9 cellular contexts compared by ENCODE assay signal in the genomic region with DNA sequence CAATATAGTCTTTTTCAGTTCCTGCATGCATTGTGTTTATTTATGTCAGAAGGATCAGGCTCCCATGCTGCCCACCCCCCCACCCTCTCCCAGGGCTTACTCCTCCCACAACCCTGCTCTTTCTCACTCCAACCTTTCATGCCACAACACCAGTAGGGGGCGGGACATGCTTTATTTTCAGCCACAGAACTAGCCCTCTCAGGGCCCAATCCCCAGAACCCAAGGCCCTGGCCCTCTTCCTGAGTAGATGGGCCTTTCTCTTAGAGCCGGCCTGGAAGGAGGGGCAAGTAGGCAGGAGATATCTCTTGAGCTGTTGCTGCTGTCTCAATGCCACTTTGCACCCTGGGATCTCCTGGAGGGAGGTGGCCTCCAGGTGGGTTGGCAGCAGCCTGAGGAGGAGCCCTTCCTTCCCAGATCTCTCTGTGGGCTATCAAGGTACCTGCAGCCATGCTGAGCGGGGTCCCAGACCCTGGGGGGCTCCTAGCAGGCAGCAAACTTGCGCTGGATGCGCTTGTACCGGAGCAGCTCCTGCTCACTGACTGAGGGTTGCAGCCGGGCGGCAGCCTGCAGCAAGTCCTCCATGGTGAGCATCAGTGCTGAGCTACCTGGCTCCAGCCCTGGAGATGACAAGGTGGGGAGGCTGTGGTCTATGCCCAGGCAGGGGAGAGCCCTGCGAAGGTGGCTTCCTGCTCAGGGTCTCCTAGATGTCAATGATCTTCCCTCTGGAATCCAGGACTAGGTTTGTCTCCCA. TPM values are rescaled to one million over a fixed set of nuclear protein-coding genes. Genes with fewer than 3 reads are reported as not detected.
DNase-seq lines count a peak whose midpoint lies in the region; ATAC-seq lines count a peak whose summit lies in the region.
"Had no signal": no experiment of that assay in that cellular context is flagged by ENCODE, and none has a peak within 500 bp of the region (broad histone marks: within the 10 kb centered on the region; RNA-seq: fewer than 3 reads in every experiment).

No MANE protein-coding gene starts in this region.

- POLR2A ChIA-PET in activated CD4-positive, alpha-beta T cell treated with anti-CD3 and anti-CD28 coated beads, Interleukin-2, amount 10 ng/mL, durations not matched to agents 7 days and 5 days (lab: Charles Lee) = no interaction called here

- peaks cover 10% of the 10 kb centered on the region for H3K4me1 Mint-ChIP-seq in activated CD4-positive, alpha-beta T cell treated with anti-CD3 and anti-CD28 coated beads, Interleukin-2, amount 10 ng/mL, durations not matched to agents 7 days and 5 days
- H3K4me1 Mint-ChIP-seq in effector memory CD8-positive, alpha-beta T cell (ENCODE audit: low read depth in 2 of 2) = peaks cover 0 to 12% of the 10 kb centered on the region in 2 donors

- H3K9me3 Mint-ChIP-seq in activated CD4-positive, alpha-beta T cell treated with anti-CD3 and anti-CD28 coated beads, Interleukin-2, amount 10 ng/mL, durations not matched to agents 7 days and 5 days = no peaks in the 10 kb centered on the region
- H3K9me3 Mint-ChIP-seq in effector memory CD8-positive, alpha-beta T cell = no peaks in the 10 kb centered on the region
- H3K9me3 Mint-ChIP-seq: natural killer cell had no signal

- no peaks in the 10 kb centered on the region for H3K36me3 ChIP-seq in Karpas-422 (ENCODE audit: insufficient read depth, low read length)

- H3K27ac Mint-ChIP-seq in activated CD4-positive, alpha-beta T cell treated with anti-CD3 and anti-CD28 coated beads, Interleukin-2, amount 10 ng/mL, durations not matched to agents 7 days and 5 days = peak overlapping the region; percentile 31
- peak overlapping the region in 1 of 2 donors; percentile 53 for H3K27ac Mint-ChIP-seq in effector memory CD8-positive, alpha-beta T cell
- H3K27ac Mint-ChIP-seq: natural killer cell had no signal

- H3K4me1 ChIP-seq in Karpas-422 (ENCODE audit: low read length) = no peaks in the 10 kb centered on the region

- no peaks in the 10 kb centered on the region for H3K9me3 ChIP-seq in Karpas-422 (ENCODE audit: low read length)

- H3K27me3 ChIP-seq in Karpas-422 (ENCODE audit: low read length) = no peaks in the 10 kb centered on the region

- H3K4me2 ChIP-seq in Karpas-422 (ENCODE audit: low read depth, low read length, poor library complexity, severe bottlenecking) = no peak overlapping the region

- H3K4me3 Mint-ChIP-seq in activated CD4-positive, alpha-beta T cell treated with anti-CD3 and anti-CD28 coated beads, Interleukin-2, amount 10 ng/mL, durations not matched to agents 7 days and 5 days = no peak overlapping the region
- no peak overlapping the region for H3K4me3 Mint-ChIP-seq in effector memory CD8-positive, alpha-beta T cell
- H3K4me3 Mint-ChIP-seq: natural killer cell had no signal

- H3K36me3 Mint-ChIP-seq in activated CD4-positive, alpha-beta T cell treated with anti-CD3 and anti-CD28 coated beads, Interleukin-2, amount 10 ng/mL, durations not matched to agents 7 days and 5 days (ENCODE audit: low read depth) = peaks cover 11% of the 10 kb centered on the region
- H3K36me3 Mint-ChIP-seq in effector memory CD8-positive, alpha-beta T cell (ENCODE audit: insufficient read depth) = peaks cover 8% of the 10 kb centered on the region
- H3K36me3 Mint-ChIP-seq: natural killer cell had no signal

- no peaks in the 10 kb centered on the region for H3K79me2 ChIP-seq in Karpas-422 (ENCODE audit: low read length)

- CTCF ChIA-PET in activated CD4-positive, alpha-beta T cell treated with anti-CD3 and anti-CD28 coated beads, Interleukin-2, amount 10 ng/mL, durations not matched to agents 7 days and 5 days (lab: Charles Lee) = interaction anchor here (0.7 to 1.4 kb wide), 4 partner anchors 16 to 53 kb away, joined by 3 to 4 read pairs (median 3); partner anchors contain the start of gene PEX6

- H3K4me3 ChIP-seq in Karpas-422 (ENCODE audit: low read length) = no peak overlapping the region

- H3K9me2 ChIP-seq in Karpas-422 (replicated peaks; ENCODE audit: insufficient read depth, low read length) = no peaks in the 10 kb centered on the region

- DNase-seq in DMS153 treated with DMSO at 0.1 percent for 48 hours (lab: John Stamatoyannopoulos, UW; ENCODE audit: unreplicated experiment) (peak; percentile 4), DMS153 (lab: John Stamatoyannopoulos, UW) (no peak), Karpas-422 (peak; percentile 82), iPS-NIHi11 (ENCODE audit: low spot score) (peak; percentile 80), left lobe of liver (ENCODE audit: low spot score) (no peak)
- DNase-seq in activated CD4-positive, alpha-beta T cell treated with anti-CD3 and anti-CD28 coated beads, Interleukin-2, amount 10 ng/mL, durations not matched to agents 7 days and 5 days = peak; percentile 55
- DNase-seq in effector memory CD8-positive, alpha-beta T cell = no peak
- DNase-seq: natural killer cell had no signal

- H3K9ac ChIP-seq in Karpas-422 (ENCODE audit: low read length) = no peak overlapping the region

- H3K27ac ChIP-seq in Karpas-422 (ENCODE audit: low read length) = no peak overlapping the region

- no peak for ATAC-seq in effector memory CD8-positive, alpha-beta T cell (replicated peaks)
- ATAC-seq in GM21360 (IDR thresholded peaks at IDR 0.05; ENCODE audit: unreplicated experiment) (no peak), left lobe of liver (no peak)

- peaks cover 4% of the 10 kb centered on the region for H3K27me3 Mint-ChIP-seq in activated CD4-positive, alpha-beta T cell treated with anti-CD3 and anti-CD28 coated beads, Interleukin-2, amount 10 ng/mL, durations not matched to agents 7 days and 5 days
- no peaks in the 10 kb centered on the region for H3K27me3 Mint-ChIP-seq in effector memory CD8-positive, alpha-beta T cell

- no peak overlapping the region for H2AFZ ChIP-seq in Karpas-422 (ENCODE audit: low read length)

- H4K20me1 ChIP-seq in Karpas-422 (ENCODE audit: insufficient read depth, low read depth, low read length) = no peaks in the 10 kb centered on the region

RNA-seq across cellular contexts. Expression of gene GNMT, which starts 3.5 kb away (rescaled TPM):
- 0.48 and 0.76 TPM in 2 replicates for total RNA-seq in Karpas-422 (2014; rRNA removed; shearing (Covaris generic); ENCODE audit: low replicate concordance)
- total RNA-seq in activated CD4-positive, alpha-beta T cell treated with anti-CD3 and anti-CD28 coated beads, Interleukin-2, amount 10 ng/mL, durations not matched to agents 7 days and 5 days = 1 to 10 TPM; 1.1 to 1.3 TPM
- 467 TPM for total RNA-seq in left lobe of liver

RNA-seq across cellular contexts. Expression of gene PEX6, which starts 15.0 kb away (rescaled TPM):
- total RNA-seq in Karpas-422 (2014; rRNA removed; shearing (Covaris generic); ENCODE audit: low replicate concordance) = 16.7 and 34.2 TPM in 2 replicates
- 10 to 100 TPM; 18.7 to 21.3 TPM for total RNA-seq in activated CD4-positive, alpha-beta T cell treated with anti-CD3 and anti-CD28 coated beads, Interleukin-2, amount 10 ng/mL, durations not matched to agents 7 days and 5 days
- total RNA-seq in left lobe of liver = 25.4 TPM

RNA-seq across cellular contexts. Expression of gene PPP2R5D, which starts 20.3 kb away (rescaled TPM):
- total RNA-seq in Karpas-422 (2014; rRNA removed; shearing (Covaris generic); ENCODE audit: low replicate concordance) = 34.8 and 39.8 TPM in 2 replicates
- 10 to 100 TPM; 62.0 to 68.1 TPM for total RNA-seq in activated CD4-positive, alpha-beta T cell treated with anti-CD3 and anti-CD28 coated beads, Interleukin-2, amount 10 ng/mL, durations not matched to agents 7 days and 5 days
- total RNA-seq in left lobe of liver = 14.8 TPM

RNA-seq across cellular contexts. Expression of gene CNPY3, which starts 34.8 kb away (rescaled TPM):
- 33.7 and 65.4 TPM in 2 replicates for total RNA-seq in Karpas-422 (2014; rRNA removed; shearing (Covaris generic); ENCODE audit: low replicate concordance)
- total RNA-seq in activated CD4-positive, alpha-beta T cell treated with anti-CD3 and anti-CD28 coated beads, Interleukin-2, amount 10 ng/mL, durations not matched to agents 7 days and 5 days = 10 to 100 TPM; 69.7 to 75.0 TPM
- 50.3 TPM for total RNA-seq in left lobe of liver

RNA-seq across cellular contexts. Expression of gene PTCRA, which starts 48.2 kb away (rescaled TPM):
- not detected in 2 replicates for total RNA-seq in Karpas-422 (2014; rRNA removed; shearing (Covaris generic); ENCODE audit: low replicate concordance)
- total RNA-seq in activated CD4-positive, alpha-beta T cell treated with anti-CD3 and anti-CD28 coated beads, Interleukin-2, amount 10 ng/mL, durations not matched to agents 7 days and 5 days = not detected
- not detected for total RNA-seq in left lobe of liver

Comparison
In these comparisons a context has a peak if more than half of its experiments do, and no peak if none do; other contexts are left out.
1. DNase-seq: peak in DMS153 treated with DMSO at 0.1 percent for 48 hours (single experiment), Karpas-422 (single experiment), activated CD4-positive, alpha-beta T cell treated with anti-CD3 and anti-CD28 coated beads, Interleukin-2, amount 10 ng/mL, durations not matched to agents 7 days and 5 days (single experiment) and iPS-NIHi11 (single experiment); none in DMS153 (single experiment), effector memory CD8-positive, alpha-beta T cell (0 of 3) and left lobe of liver (single experiment).
2. RNA of gene GNMT, which starts 3.5 kb away (total RNA-seq): 467 TPM in left lobe of liver (single experiment); 1.1 to 1.3 TPM in activated CD4-positive, alpha-beta T cell treated with anti-CD3 and anti-CD28 coated beads, Interleukin-2, amount 10 ng/mL, durations not matched to agents 7 days and 5 days and 0.48 to 0.76 TPM in Karpas-422; every median in the first group is over 100 times any median in the second.